10 cellular contexts compared by ENCODE assay signal in the genomic region with DNA sequence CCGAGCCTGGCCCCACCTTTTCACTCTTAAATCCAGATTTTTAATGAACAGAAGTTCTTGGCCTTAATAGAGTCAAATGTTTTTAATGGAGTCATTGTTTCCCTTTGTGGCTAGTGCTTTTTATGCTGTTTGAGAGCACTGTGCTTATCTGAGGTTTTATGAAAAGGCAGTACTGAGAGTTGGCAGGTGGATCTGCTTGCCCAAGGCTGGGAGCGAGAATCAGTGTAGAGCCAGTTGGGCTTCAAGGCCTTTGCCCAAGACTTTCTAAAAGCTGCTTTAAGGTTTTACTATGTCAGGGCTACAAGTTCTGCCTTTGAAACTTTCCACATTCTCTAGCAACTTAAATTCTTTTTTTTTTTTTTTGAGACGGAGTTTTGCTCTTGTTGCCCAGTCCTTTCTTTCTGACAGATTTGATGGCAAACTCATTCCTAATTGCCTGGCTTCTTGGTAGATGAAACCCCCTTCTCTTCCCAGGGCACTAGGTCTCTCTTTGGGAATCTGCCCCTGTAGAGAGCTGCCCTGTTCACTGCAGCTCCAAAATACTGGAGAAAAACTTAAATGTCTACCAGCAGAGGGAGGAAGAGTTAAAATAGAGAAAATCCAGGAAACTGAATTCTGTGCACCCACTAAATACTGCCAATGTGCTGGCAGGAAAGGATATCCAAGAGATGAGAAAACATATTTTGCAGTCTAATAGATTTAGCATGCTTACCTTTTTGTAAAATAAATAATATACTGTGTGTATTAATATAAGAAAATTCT. TPM values are rescaled to one million over a fixed set of nuclear protein-coding genes. Genes with fewer than 3 reads are reported as not detected.
DNase-seq lines count a peak whose midpoint lies in the region; ATAC-seq and TF ChIP-seq lines count a peak whose summit lies in the region.
"Had no signal": no experiment of that assay in that cellular context is flagged by ENCODE, and none has a peak within 500 bp of the region (broad histone marks: within the 10 kb centered on the region; RNA-seq: fewer than 3 reads in every experiment).

No MANE protein-coding gene starts in this region.

- CTCF ChIA-PET in BJ (lab: Yijun Ruan, JAX) (interaction anchor here (1.0 to 2.2 kb wide), 5 partner anchors 14 to 575 kb away, joined by 3 to 4 read pairs (median 4); no protein-coding TSS in a partner anchor), IMR-90 (lab: Yijun Ruan, JAX) (interaction anchor here (0.6 to 1.3 kb wide), 3 partner anchors 8 to 15 kb away, joined by 3 to 5 read pairs (median 3); no protein-coding TSS in a partner anchor)

- peaks cover 2% of the 10 kb centered on the region for H3K36me3 Mint-ChIP-seq in mesothelial cell of epicardium

- no peaks in the 10 kb centered on the region for H3K9me3 ChIP-seq in IMR-90 (ENCODE audit: control insufficient read depth, insufficient read depth, low read length)

- H3K27me3 ChIP-seq in BJ (ENCODE audit: control insufficient read depth, insufficient read depth, low read length) (no peaks in the 10 kb centered on the region), IMR-90 (ENCODE audit: control insufficient read depth, insufficient read depth, low read length) (no peaks in the 10 kb centered on the region)

- H2BK5ac ChIP-seq in IMR-90 (ENCODE audit: low read depth, low read length, poor library complexity, severe bottlenecking) = no peak overlapping the region

- H2AK9ac ChIP-seq in IMR-90 (replicated peaks; ENCODE audit: low read depth, low read length, poor library complexity) = no peak overlapping the region

- in situ Hi-C loops in IMR-90 (cut with MboI; ENCODE audit: low sequenced_read_pairs) = no loop called here

- no peak overlapping the region for H3K56ac ChIP-seq in IMR-90 (ENCODE audit: extremely low read depth, insufficient read depth, low read length)

- TF ChIP-seq POLR2A in IMR-90 (IDR thresholded peaks at IDR 0.05; ENCODE audit: low read depth, low read length) = no peak

- no peak overlapping the region for H3K4ac ChIP-seq in IMR-90 (ENCODE audit: low read depth, low read length)

- no peak overlapping the region for H3K23ac ChIP-seq in IMR-90 (ENCODE audit: low read depth, low read length)

- no TSS peak for BruUV-seq in IMR-90 (replicated peaks; lab: Mats Ljungman, UMichigan)

- H2BK120ac ChIP-seq in IMR-90 (ENCODE audit: low read depth, low read length) = no peak overlapping the region

- no peak for TF ChIP-seq RAD21 in IMR-90 (IDR thresholded peaks at IDR 0.05; ENCODE audit: low read length)

- DNase-seq in BJ (ENCODE audit: low read depth) (no peak), IMR-90 (peak; percentile 15), cerebellar cortex (ENCODE audit: low spot score) (peak; percentile 7), mesothelial cell of epicardium (ENCODE audit: low spot score in 2 of 2, unreplicated experiment in 2 of 2) (no peak), NCI-H1048 (lab: John Stamatoyannopoulos, UW) (no peak)
- no peak for DNase-seq in activated effector memory CD4-positive, alpha-beta T cell treated with Interleukin-2 at 50 U/mL for 16 hours
- no peak for DNase-seq in stimulated activated CD4-positive, alpha-beta T cell treated with anti-CD3 and anti-CD28 coated beads, Interleukin-2, amount 100 ng/mL, for 48 hours
- DNase-seq: DMS79 treated with DMSO at 0.1 percent for 48 hours, left cardiac atrium had no signal

- H3K4me3 Mint-ChIP-seq in mesothelial cell of epicardium = no peak overlapping the region

- H3K27ac Mint-ChIP-seq in mesothelial cell of epicardium = peak overlapping the region; percentile 81

- H3K79me1 ChIP-seq in IMR-90 (ENCODE audit: low read depth in 1 of 2, low read length in 2 of 2) = no peaks in the 10 kb centered on the region

- peaks cover 23% of the 10 kb centered on the region for H3K4me1 Mint-ChIP-seq in mesothelial cell of epicardium

- WGBS in IMR-90 (ENCODE audit: extremely low coverage in 2 of 2, insufficient read length in 1 of 2), 2 experiments = no CpG with 5 or more reads among the region's 3 CpGs

- POLR2A ChIA-PET in BJ (lab: Charles Lee) = no interaction called here
- POLR2A ChIA-PET in IMR-90 (lab: Charles Lee; ENCODE audit: unreplicated experiment) = no interaction called here

- H3K4me3 ChIP-seq in BJ (ENCODE audit: low read depth, low read length) (no peak overlapping the region), IMR-90 (ENCODE audit: insufficient read depth, low read depth, low read length) (no peak overlapping the region)

- H3K18ac ChIP-seq in IMR-90 (ENCODE audit: low read depth, low read length) = no peak overlapping the region

- no peak overlapping the region for H4K8ac ChIP-seq in IMR-90 (ENCODE audit: low read depth in 2 of 2, low read length in 2 of 2)

- intact Hi-C loops in IMR-90 (cut with micrococcal nuclease) = no loop called here

- no peak overlapping the region for H3K14ac ChIP-seq in IMR-90 (replicated peaks; ENCODE audit: low read depth, low read length)

- no peaks in the 10 kb centered on the region for H3K9me3 Mint-ChIP-seq in mesothelial cell of epicardium

- H3K27ac ChIP-seq in IMR-90 (ENCODE audit: insufficient read depth, low read length) = no peak overlapping the region

- no peak overlapping the region for H3K4me2 ChIP-seq in IMR-90 (ENCODE audit: low read depth, low read length)

- H3K9me1 ChIP-seq in IMR-90 (ENCODE audit: insufficient read depth, low read length) = no peaks in the 10 kb centered on the region

- no peak overlapping the region for H4K5ac ChIP-seq in IMR-90 (ENCODE audit: low read depth, low read length)

- no peak overlapping the region for H3K9ac ChIP-seq in IMR-90 (ENCODE audit: low read depth, low read length)

- no peaks in the 10 kb centered on the region for H4K20me1 ChIP-seq in IMR-90 (ENCODE audit: insufficient read depth, low read length)

- no peak overlapping the region for H2BK20ac ChIP-seq in IMR-90 (ENCODE audit: low read depth, low read length)

- no peak overlapping the region for H2BK15ac ChIP-seq in IMR-90 (ENCODE audit: low read depth, low read length)

- H2AFZ ChIP-seq in IMR-90 (replicated peaks; ENCODE audit: low read length, poor library complexity) = no peak overlapping the region

- H4K91ac ChIP-seq in IMR-90 (ENCODE audit: insufficient read depth, low read depth, low read length) = no peak overlapping the region

- H3K36me3 ChIP-seq in BJ (ENCODE audit: control insufficient read depth, insufficient read depth, low read length) (no peaks in the 10 kb centered on the region), IMR-90 (ENCODE audit: control insufficient read depth, insufficient read depth, low read length) (no peaks in the 10 kb centered on the region)

- no peaks in the 10 kb centered on the region for H3K4me1 ChIP-seq in IMR-90 (ENCODE audit: control insufficient read depth, insufficient read depth, low read length)

- ATAC-seq in IMR-90 (ENCODE audit: low read depth) = peak; percentile 35; the same call in 1 of the 2 replicates
- no peak for ATAC-seq in HG03025 (IDR thresholded peaks at IDR 0.05; ENCODE audit: low FRiP score, unreplicated experiment)
- ATAC-seq: left cardiac atrium had no signal

- TF ChIP-seq CTCF in BJ (IDR thresholded peaks at IDR 0.05; ENCODE audit: insufficient read depth, low read depth, low read length) (peak; percentile 39), IMR-90 (conservative IDR thresholded peaks at IDR 0.05; ENCODE audit: low read depth, low read length) (no peak), mesothelial cell of epicardium (IDR thresholded peaks at IDR 0.05; ENCODE audit: unreplicated experiment) (no peak)

- no peak overlapping the region for H2AK5ac ChIP-seq in IMR-90 (ENCODE audit: low read depth, low read length)

- H3K27me3 Mint-ChIP-seq in mesothelial cell of epicardium (ENCODE audit: low read depth) = no peaks in the 10 kb centered on the region

- dilution Hi-C loops in IMR-90 (cut with HindIII; ENCODE audit: low sequenced_read_pairs, unreplicated experiment) = no loop called here

TF ChIP-seq in IMR-90, 13 proteins besides CTCF, POLR2A, EP300 and RAD21:
- TF ChIP-seq FOS (IDR thresholded peaks at IDR 0.05; ENCODE audit: low read depth, low read length) = no peak
- TF ChIP-seq BHLHE40 (IDR thresholded peaks at IDR 0.05; ENCODE audit: low read depth, low read length) = no peak
- no peak for TF ChIP-seq RCOR1 (IDR thresholded peaks at IDR 0.05; ENCODE audit: insufficient replicate concordance, low read length)
- no peak for TF ChIP-seq RFX5 (IDR thresholded peaks at IDR 0.05; ENCODE audit: low read depth, low read length)
- no peak for TF ChIP-seq MAZ (IDR thresholded peaks at IDR 0.05; ENCODE audit: borderline replicate concordance, low read depth, low read length)
TF ChIP-seq in IMR-90: peak in this region for 0.

RNA-seq across cellular contexts. Expression of gene CDK20, which starts 36.9 kb away (rescaled TPM):
- polyA plus RNA-seq in BJ (2011; rRNA removed) (9.4 and 15.1 TPM in 2 replicates), IMR-90 (2012; rRNA removed) (11.7 and 12.3 TPM in 2 replicates)
- 5.1 and 7.8 TPM in 2 replicates for polyA minus RNA-seq in BJ (2011; rRNA and poly(A)+ RNA removed)
- total RNA-seq in IMR-90 (2012; rRNA removed) (6.1 and 6.3 TPM in 2 replicates), mesothelial cell of epicardium (32.9 to 36.0 TPM (median 34.1 TPM) in 3 replicates)
- polyA plus RNA-seq in IMR-90 (2012; cell fraction: cytosol; rRNA removed) = 15.3 and 15.8 TPM in 2 replicates
- 30.6 and 39.2 TPM in 2 replicates for polyA plus RNA-seq in IMR-90 (2012; cell fraction: nucleus; rRNA removed; ENCODE audit: low replicate concordance)

Comparison
In these comparisons a context has a peak if more than half of its experiments do, and no peak if none do; other contexts are left out.
1. DNase-seq: peak in IMR-90 (single experiment) and cerebellar cortex (single experiment); none in BJ (single experiment), mesothelial cell of epicardium (0 of 2), activated effector memory CD4-positive, alpha-beta T cell treated with Interleukin-2 at 50 U/mL for 16 hours (single experiment), NCI-H1048 (single experiment) and stimulated activated CD4-positive, alpha-beta T cell treated with anti-CD3 and anti-CD28 coated beads, Interleukin-2, amount 100 ng/mL, for 48 hours (0 of 2).